Comparison of ENCODE assay signal across 1 cellular context in genomic region chr14:57865066-57865449, GRCh38.
TF ChIP-seq lines count a peak whose summit lies in the region.

No MANE protein-coding gene starts in this region.

TF ChIP-seq in SK-N-SH treated with all-trans-retinoic acid at 6 μM for 48 hours, 23 proteins besides CTCF, POLR2A, EP300 and RAD21 (continued from another document):
- TF ChIP-seq, protein P1, sequence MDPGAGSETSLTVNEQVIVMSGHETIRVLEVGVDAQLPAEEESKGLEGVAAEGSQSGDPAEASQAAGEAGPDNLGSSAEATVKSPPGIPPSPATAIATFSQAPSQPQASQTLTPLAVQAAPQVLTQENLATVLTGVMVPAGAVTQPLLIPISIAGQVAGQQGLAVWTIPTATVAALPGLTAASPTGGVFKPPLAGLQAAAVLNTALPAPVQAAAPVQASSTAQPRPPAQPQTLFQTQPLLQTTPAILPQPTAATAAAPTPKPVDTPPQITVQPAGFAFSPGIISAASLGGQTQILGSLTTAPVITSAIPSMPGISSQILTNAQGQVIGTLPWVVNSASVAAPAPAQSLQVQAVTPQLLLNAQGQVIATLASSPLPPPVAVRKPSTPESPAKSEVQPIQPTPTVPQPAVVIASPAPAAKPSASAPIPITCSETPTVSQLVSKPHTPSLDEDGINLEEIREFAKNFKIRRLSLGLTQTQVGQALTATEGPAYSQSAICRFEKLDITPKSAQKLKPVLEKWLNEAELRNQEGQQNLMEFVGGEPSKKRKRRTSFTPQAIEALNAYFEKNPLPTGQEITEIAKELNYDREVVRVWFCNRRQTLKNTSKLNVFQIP (CRISPR knock-in tag; IDR thresholded peaks at IDR 0.05; ENCODE audit: borderline replicate concordance, low read depth) = no peak
- TF ChIP-seq ZNF8 (CRISPR knock-in tag; IDR thresholded peaks at IDR 0.05) = no peak
- no peak for TF ChIP-seq ZFP30 (CRISPR knock-in tag; IDR thresholded peaks at IDR 0.05)
- TF ChIP-seq ZC3H10 (CRISPR knock-in tag; IDR thresholded peaks at IDR 0.05) = no peak
- TF ChIP-seq ZNF70 (CRISPR knock-in tag; IDR thresholded peaks at IDR 0.05) = no peak
